Comparison of ENCODE assay signal across 9 cellular contexts in genomic region chr11:126113515-126113957, GRCh38. TPM values are rescaled to one million over a fixed set of nuclear protein-coding genes. Genes with fewer than 3 reads are reported as not detected.
DNase-seq lines count a peak whose midpoint lies in the region; ATAC-seq and TF ChIP-seq lines count a peak whose summit lies in the region.
"Had no signal": no experiment of that assay in that cellular context is flagged by ENCODE, and none has a peak within 500 bp of the region (broad histone marks: within the 10 kb centered on the region; RNA-seq: fewer than 3 reads in every experiment).

No MANE protein-coding gene starts in this region.

- TF ChIP-seq CTCF in gastroesophageal sphincter (IDR thresholded peaks at IDR 0.05) (peak in 2 of 4 experiments; percentile 27 to 31), retinal pigment epithelial cell (conservative IDR thresholded peaks at IDR 0.05; ENCODE audit: low read depth, low read length) (peak; percentile 25)

- peaks cover 22 to 75% (median 36%) of the 10 kb centered on the region in 3 donors for H3K4me1 ChIP-seq in gastroesophageal sphincter

- ATAC-seq in gastroesophageal sphincter, result peak; percentile 90
- ATAC-seq in HG02884 (IDR thresholded peaks at IDR 0.05; ENCODE audit: unreplicated experiment), result no peak
- no peak for ATAC-seq in HG03439 (IDR thresholded peaks at IDR 0.05; ENCODE audit: unreplicated experiment)

- H3K9me3 ChIP-seq in gastroesophageal sphincter, result no peaks in the 10 kb centered on the region

- peak; percentile 15 for DNase-seq in NCI-H2227 (lab: John Stamatoyannopoulos, UW; ENCODE audit: unreplicated experiment)
- no peak for DNase-seq in NCI-H2227 treated with DMSO at 0.1 percent for 48 hours (lab: John Stamatoyannopoulos, UW)
- peak; percentile 91 for DNase-seq in SW480 (ENCODE audit: low spot score)
- DNase-seq in retinal pigment epithelial cell (ENCODE audit: low read depth), result peak; percentile 99
- no peak for DNase-seq in effector CD4-positive, alpha-beta T cell
- DNase-seq: activated B cell treated with CpG ODN at 0.5 μM for 24 hours had no signal

- no peak for TF ChIP-seq EP300 in gastroesophageal sphincter (IDR thresholded peaks at IDR 0.05)

- no peaks in the 10 kb centered on the region for H3K36me3 ChIP-seq in gastroesophageal sphincter

- H3K4me3 ChIP-seq in gastroesophageal sphincter (no peak overlapping the region), retinal pigment epithelial cell (ENCODE audit: low read length) (no peak overlapping the region)

- WGBS in gastroesophageal sphincter (ENCODE audit: low coverage in 1 of 2), 2 donors, result 20 to 41% methylated on average over 1 to 4 of the region's 7 CpGs

- no peaks in the 10 kb centered on the region for H3K27me3 ChIP-seq in gastroesophageal sphincter

- H3K27ac ChIP-seq in gastroesophageal sphincter, result peak overlapping the region; percentile 85 to 88 (median 86)

- no peak for TF ChIP-seq POLR2A in gastroesophageal sphincter (IDR thresholded peaks at IDR 0.05)

RNA-seq across cellular contexts. Expression of gene CDON, which starts 50.9 kb away (rescaled TPM):
- total RNA-seq in gastroesophageal sphincter, result 10 to 100 TPM; 14.2 to 40.9 (median 29.1) TPM

Comparison
In these comparisons a context has a peak if more than half of its experiments do, and no peak if none do; other contexts are left out.
1. DNase-seq: peak in NCI-H2227 (single experiment), SW480 (single experiment) and retinal pigment epithelial cell (single experiment); none in NCI-H2227 treated with DMSO at 0.1 percent for 48 hours (single experiment) and effector CD4-positive, alpha-beta T cell (single experiment).